11 cellular contexts compared by ENCODE assay signal in the genomic region with DNA sequence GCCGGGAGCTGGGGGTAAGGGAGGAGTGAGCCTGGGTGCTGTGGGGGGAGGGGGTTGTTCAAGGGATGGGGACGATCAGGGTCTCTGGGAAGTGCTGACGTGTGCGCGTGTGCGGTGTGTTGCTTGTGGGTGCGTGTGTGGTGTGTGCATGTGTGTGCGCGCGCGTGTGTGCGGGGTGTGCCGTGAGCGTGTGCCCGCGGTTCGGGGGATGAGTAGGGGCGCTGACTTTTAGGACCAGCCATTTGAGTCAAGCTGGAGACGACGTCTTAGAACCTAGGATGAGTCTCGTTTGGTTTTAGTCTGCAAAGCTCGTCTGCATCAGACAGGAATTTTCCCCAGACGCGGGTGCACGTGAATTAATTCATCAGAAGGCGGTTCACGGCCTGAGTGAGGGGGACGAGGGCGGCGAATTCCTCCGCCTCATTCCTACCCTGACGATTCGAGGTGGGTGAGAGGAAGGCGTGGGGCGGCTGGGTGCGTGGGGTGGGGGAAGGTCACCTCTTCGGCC. TPM values are rescaled to one million over a fixed set of nuclear protein-coding genes. Genes with fewer than 3 reads are reported as not detected.
DNase-seq lines count a peak whose midpoint lies in the region; ATAC-seq and TF ChIP-seq lines count a peak whose summit lies in the region.
"Had no signal": no experiment of that assay in that cellular context is flagged by ENCODE, and none has a peak within 500 bp of the region (broad histone marks: within the 10 kb centered on the region; RNA-seq: fewer than 3 reads in every experiment).

No MANE protein-coding gene starts in this region.

- peaks cover 92% of the 10 kb centered on the region for H3K27me3 ChIP-seq in HUES6 (ENCODE audit: control insufficient read depth, insufficient read depth, low read length)

- intact Hi-C loops in Calu3 (cut with micrococcal nuclease; ENCODE audit: unreplicated experiment), result no loop called here

- TF ChIP-seq CTCF in Calu3 (IDR thresholded peaks at IDR 0.05; ENCODE audit: unreplicated experiment) (no peak), brain (conservative IDR thresholded peaks at IDR 0.05) (no peak)

- peak overlapping the region; percentile 64 for H3K4me3 ChIP-seq in HUES6 (ENCODE audit: low read depth, low read length)
- H3K4me3 ChIP-seq: K562 had no signal

- H3K9me3 Mint-ChIP-seq in Calu3 (ENCODE audit: low read depth, unreplicated experiment), result peaks cover 2% of the 10 kb centered on the region
- H3K9me3 Mint-ChIP-seq in brain, result peaks cover 0 to 6% (median 3%) of the 10 kb centered on the region in 5 experiments
- H3K9me3 Mint-ChIP-seq in naive thymus-derived CD8-positive, alpha-beta T cell, result peaks cover 0 to 5% (median 4%) of the 10 kb centered on the region in 9 donors

- CTCF ChIA-PET in Calu3 (lab: Charles Lee), result no interaction called here

- ATAC-seq in naive thymus-derived CD8-positive, alpha-beta T cell, result no peak
- ATAC-seq in HG03460 (IDR thresholded peaks at IDR 0.05; ENCODE audit: unreplicated experiment) (no peak), esophagus mucosa (no peak)
- ATAC-seq: K562 had no signal

- no peak for DNase-seq in Calu3
- DNase-seq in naive thymus-derived CD8-positive, alpha-beta T cell, result no peak
- DNase-seq in NCI-H1105 treated with DMSO at 0.1 percent for 48 hours (lab: John Stamatoyannopoulos, UW), result no peak
- DNase-seq: GOT3, stomach had no signal

- no peak overlapping the region for H3K9ac ChIP-seq in HUES6 (ENCODE audit: low read length)

- H3K36me3 Mint-ChIP-seq in Calu3 (ENCODE audit: insufficient read depth, unreplicated experiment) (no peaks in the 10 kb centered on the region), brain (peaks cover 7% of the 10 kb centered on the region)
- H3K36me3 Mint-ChIP-seq in naive thymus-derived CD8-positive, alpha-beta T cell, result peaks cover 0 to 4% (median 0%) of the 10 kb centered on the region in 3 donors

- H3K4me1 Mint-ChIP-seq in Calu3 (ENCODE audit: low read depth, unreplicated experiment), result no peaks in the 10 kb centered on the region
- H3K4me1 Mint-ChIP-seq in brain, result peaks cover 54% of the 10 kb centered on the region
- peaks cover 12 to 18% (median 15%) of the 10 kb centered on the region in 4 donors for H3K4me1 Mint-ChIP-seq in naive thymus-derived CD8-positive, alpha-beta T cell

- POLR2A ChIA-PET in naive thymus-derived CD8-positive, alpha-beta T cell (lab: Charles Lee), result interaction anchor here (0.9 kb wide), 1 partner anchor 97 kb away, joined by 4 read pairs; the partner anchor contains the start of genes ATP5ME and MYL5

- peak overlapping the region; percentile 31 for H3K4me3 Mint-ChIP-seq in Calu3 (ENCODE audit: low read depth, unreplicated experiment)
- peak overlapping the region; percentile 90 to 94 (median 92) for H3K4me3 Mint-ChIP-seq in brain
- peak overlapping the region; percentile 53 to 85 (median 71) for H3K4me3 Mint-ChIP-seq in naive thymus-derived CD8-positive, alpha-beta T cell

- H3K36me3 ChIP-seq in HUES6 (ENCODE audit: control insufficient read depth, insufficient read depth, low read length), result no peaks in the 10 kb centered on the region
- H3K36me3 ChIP-seq: stomach had no signal

- BruUV-seq in Calu3 (replicated peaks; lab: Mats Ljungman, UMichigan), result no TSS peak

- peaks cover 10% of the 10 kb centered on the region; the same call in 1 of the 2 replicates for H3K4me1 ChIP-seq in HUES6 (ENCODE audit: control insufficient read depth, insufficient read depth, low read length)

- H3K27me3 Mint-ChIP-seq in Calu3 (ENCODE audit: unreplicated experiment) (peaks cover 16% of the 10 kb centered on the region), brain (peaks cover 78% of the 10 kb centered on the region)
- peaks cover 36 to 82% (median 49%) of the 10 kb centered on the region in 5 donors for H3K27me3 Mint-ChIP-seq in naive thymus-derived CD8-positive, alpha-beta T cell

- H3K27ac Mint-ChIP-seq in Calu3 (ENCODE audit: unreplicated experiment), result no peak overlapping the region
- peak overlapping the region; percentile 72 to 99 (median 96) for H3K27ac Mint-ChIP-seq in brain
- no peak overlapping the region for H3K27ac Mint-ChIP-seq in naive thymus-derived CD8-positive, alpha-beta T cell

- H3K9me3 ChIP-seq in HUES6 (ENCODE audit: control insufficient read depth, insufficient read depth, low read depth, low read length), result no peaks in the 10 kb centered on the region

- no peak overlapping the region for H3K27ac ChIP-seq in HUES6 (ENCODE audit: low read depth, low read length)
- H3K27ac ChIP-seq: stomach had no signal

RNA-seq across cellular contexts. Expression of gene TMEM271, which starts 0.9 kb away (rescaled TPM):
- total RNA-seq in Calu3 (2022), result not detected in 2 replicates
- 2.1 TPM for polyA plus RNA-seq in brain (ENCODE audit: insufficient read depth, low read depth, low replicate concordance)
- total RNA-seq in naive thymus-derived CD8-positive, alpha-beta T cell, result not detected
- not detected for polyA plus RNA-seq in naive thymus-derived CD8-positive, alpha-beta T cell
- not detected for total RNA-seq in esophagus mucosa
- total RNA-seq: K562, pulmonary artery endothelial cell, stomach had no signal
- polyA plus RNA-seq: K562 had no signal

RNA-seq across cellular contexts. Expression of gene PDE6B, which starts 48.3 kb away (rescaled TPM):
- total RNA-seq in Calu3 (2022) (not detected in 2 replicates), esophagus mucosa (0.88 TPM)
- polyA plus RNA-seq in brain (ENCODE audit: insufficient read depth, low read depth, low replicate concordance), result 8.7 TPM
- 10 to 100 TPM; 20.7 to 24.7 TPM for total RNA-seq in naive thymus-derived CD8-positive, alpha-beta T cell
- polyA plus RNA-seq in naive thymus-derived CD8-positive, alpha-beta T cell, result 10 to 100 TPM; 21.5 to 26.3 (median 25.4) TPM
- total RNA-seq: K562 had no signal

Comparison
In these comparisons a context has a peak if more than half of its experiments do, and no peak if none do; other contexts are left out.
1. H3K27ac Mint-ChIP-seq: peak in brain (5 of 5); none in Calu3 (single experiment) and naive thymus-derived CD8-positive, alpha-beta T cell (0 of 10).
2. H3K4me3 Mint-ChIP-seq: peak in every context shown above with its lines; median percentile 92 in brain; 71 in naive thymus-derived CD8-positive, alpha-beta T cell; 31 in Calu3.
3. RNA of gene PDE6B, which starts 48.3 kb away (total RNA-seq): 20.7 to 24.7 TPM in naive thymus-derived CD8-positive, alpha-beta T cell; 0.88 TPM in esophagus mucosa (single experiment) and not detected in Calu3; every median in the first group is over 10 times any median in the second.